Comparison of ENCODE assay signal across 8 cellular contexts in the genomic region with DNA sequence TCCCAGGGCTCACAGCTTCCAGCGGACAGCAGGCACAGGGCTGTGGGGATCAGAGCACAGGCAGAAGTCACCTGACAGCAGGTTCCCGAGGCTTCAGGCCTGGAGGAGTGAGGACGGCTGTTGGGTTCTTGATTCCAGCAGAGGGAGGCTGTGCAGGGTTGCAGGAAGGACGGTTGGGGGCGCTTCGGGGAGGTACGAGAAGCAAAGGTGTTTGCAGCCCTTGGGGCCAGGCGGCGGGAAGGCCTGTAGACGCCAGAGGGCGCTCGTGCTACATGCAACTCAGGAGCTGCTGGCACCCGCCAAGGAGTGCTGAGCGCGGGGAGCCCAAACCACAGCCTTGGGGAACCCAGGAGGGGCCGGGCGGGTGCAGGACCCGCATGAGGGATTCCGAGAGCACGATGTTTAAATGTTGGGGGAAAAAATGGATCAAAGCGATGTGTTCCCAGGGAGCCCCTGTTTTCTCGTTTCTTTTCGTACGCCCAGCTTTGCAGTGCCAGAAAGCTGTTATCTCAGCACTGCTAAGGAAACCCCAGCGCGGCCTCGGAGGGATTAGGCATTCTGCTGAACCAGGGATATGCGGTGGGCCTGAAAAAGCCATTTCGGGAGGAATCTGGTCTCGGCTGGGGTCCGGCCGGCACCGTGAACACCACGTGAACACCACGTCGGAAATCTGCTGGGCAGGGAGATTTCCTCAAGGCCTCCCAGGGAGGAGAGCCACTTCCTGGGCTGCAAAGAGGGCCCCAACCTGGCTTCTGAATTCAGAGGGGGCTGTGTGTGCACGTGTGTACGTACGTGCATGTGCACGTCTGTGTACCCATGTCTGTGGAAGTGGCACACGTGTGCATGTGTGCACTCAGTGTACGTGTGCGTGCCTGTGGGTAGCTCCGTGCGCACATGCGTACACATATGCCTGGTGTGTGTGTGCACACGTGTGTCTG.
A peak's percentile ranks its signal among the peaks of the same experiment; 100 is the strongest.
DNase-seq lines count a peak whose midpoint lies in the region; ATAC-seq and TF ChIP-seq lines count a peak whose summit lies in the region.

No MANE protein-coding gene starts in this region.

- peak overlapping the region; percentile 55; the same call in 1 of the 2 replicates for H3K4me2 ChIP-seq in GM23338

- ATAC-seq in GM23338, result peak; percentile 75

- peak; percentile 95 to 99 for TF ChIP-seq CTCF in GM23338 (conservative IDR thresholded peaks at IDR 0.05; ENCODE audit: low read depth in 2 of 2)

- H3K27ac ChIP-seq in GM23338 (ENCODE audit: low read depth), result peak overlapping the region; percentile 72; the same call in 1 of the 2 replicates

- no peaks in the 10 kb centered on the region for H3K36me3 Mint-ChIP-seq in GM23338 (ENCODE audit: low read depth)

- H4K20me1 ChIP-seq in GM23338 (replicated peaks; ENCODE audit: insufficient read depth), result no peaks in the 10 kb centered on the region

- H3K79me2 ChIP-seq in GM23338 (replicated peaks; ENCODE audit: insufficient read depth), result no peaks in the 10 kb centered on the region

- H3K36me3 ChIP-seq in GM23338 (ENCODE audit: insufficient read depth), result no peaks in the 10 kb centered on the region

- no peak overlapping the region for H3K27ac Mint-ChIP-seq in GM23338

- in situ Hi-C loops in SK-MEL-5 (cut with HindIII; ENCODE audit: low pct_unique_long_range_greater_than_20kb, low sequenced_read_pairs), result no loop called here

- H3K27me3 Mint-ChIP-seq in GM23338 (ENCODE audit: insufficient read depth, low read depth, poor library complexity), result peaks cover 34% of the 10 kb centered on the region

- peak overlapping the region; percentile 89; the same call in 1 of the 2 replicates for H2AFZ ChIP-seq in GM23338

- no peaks in the 10 kb centered on the region; the same call in 2 of the 3 replicates for H3K9me3 Mint-ChIP-seq in GM23338

- DNase-seq in DMS114 treated with DMSO at 0.1 percent for 48 hours (lab: John Stamatoyannopoulos, UW; ENCODE audit: unreplicated experiment) (peak; percentile 37), GM23338 (ENCODE audit: low spot score) (peak; percentile 99), MV-4-11 (lab: John Stamatoyannopoulos, UW) (peak; percentile 79), SK-MEL-5 (ENCODE audit: low read depth, low spot score) (peak; percentile 91), germinal center (ENCODE audit: low spot score) (peak; percentile 88), non-pigmented ciliary epithelial cell (ENCODE audit: low read depth) (peak; percentile 54), stromal cell of bone marrow (ENCODE audit: low read depth) (peak; percentile 45)
- peak; percentile 91 to 93 (median 92) for DNase-seq in activated naive CD4-positive, alpha-beta T cell (lab: John Stamatoyannopoulos, UW)

- H3K4me1 ChIP-seq in GM23338 (ENCODE audit: insufficient read depth), result peaks cover 8% of the 10 kb centered on the region; the same call in 1 of the 2 replicates

- H3K4me1 Mint-ChIP-seq in GM23338, result peaks cover 9% of the 10 kb centered on the region; the same call in 2 of the 3 replicates

- no peak overlapping the region; the same call in 2 of the 3 replicates for H3K4me3 Mint-ChIP-seq in GM23338

- H3F3A ChIP-seq in GM23338 (replicated peaks; ENCODE audit: low read depth), result peaks cover 6% of the 10 kb centered on the region; the same call in 1 of the 2 replicates

- no peak overlapping the region for H3K4me3 ChIP-seq in GM23338

- no peaks in the 10 kb centered on the region for H3K27me3 ChIP-seq in GM23338 (ENCODE audit: insufficient read depth)

- H3K9me2 ChIP-seq in GM23338 (ENCODE audit: insufficient read depth), result no peaks in the 10 kb centered on the region

TF ChIP-seq in GM23338, 12 proteins besides CTCF, POLR2A, EP300 and RAD21 (continues in another document):
- TF ChIP-seq EZH2 (IDR thresholded peaks at IDR 0.05; ENCODE audit: low read depth, unreplicated experiment) (no peak), ZNF331 (CRISPR knock-in tag; IDR thresholded peaks at IDR 0.05; ENCODE audit: low read depth) (no peak), ZNF462 (CRISPR knock-in tag; IDR thresholded peaks at IDR 0.05) (no peak), JUNB (IDR thresholded peaks at IDR 0.05; ENCODE audit: unreplicated experiment) (no peak), POLR2AphosphoS5 (IDR thresholded peaks at IDR 0.05; ENCODE audit: low read depth) (no peak), CREB1 (CRISPR knock-in tag; IDR thresholded peaks at IDR 0.05; ENCODE audit: low read depth) (no peak), ZNF114 (CRISPR knock-in tag; IDR thresholded peaks at IDR 0.05) (no peak), STAT1 (IDR thresholded peaks at IDR 0.05; ENCODE audit: unreplicated experiment) (no peak)
- TF ChIP-seq, protein P1, sequence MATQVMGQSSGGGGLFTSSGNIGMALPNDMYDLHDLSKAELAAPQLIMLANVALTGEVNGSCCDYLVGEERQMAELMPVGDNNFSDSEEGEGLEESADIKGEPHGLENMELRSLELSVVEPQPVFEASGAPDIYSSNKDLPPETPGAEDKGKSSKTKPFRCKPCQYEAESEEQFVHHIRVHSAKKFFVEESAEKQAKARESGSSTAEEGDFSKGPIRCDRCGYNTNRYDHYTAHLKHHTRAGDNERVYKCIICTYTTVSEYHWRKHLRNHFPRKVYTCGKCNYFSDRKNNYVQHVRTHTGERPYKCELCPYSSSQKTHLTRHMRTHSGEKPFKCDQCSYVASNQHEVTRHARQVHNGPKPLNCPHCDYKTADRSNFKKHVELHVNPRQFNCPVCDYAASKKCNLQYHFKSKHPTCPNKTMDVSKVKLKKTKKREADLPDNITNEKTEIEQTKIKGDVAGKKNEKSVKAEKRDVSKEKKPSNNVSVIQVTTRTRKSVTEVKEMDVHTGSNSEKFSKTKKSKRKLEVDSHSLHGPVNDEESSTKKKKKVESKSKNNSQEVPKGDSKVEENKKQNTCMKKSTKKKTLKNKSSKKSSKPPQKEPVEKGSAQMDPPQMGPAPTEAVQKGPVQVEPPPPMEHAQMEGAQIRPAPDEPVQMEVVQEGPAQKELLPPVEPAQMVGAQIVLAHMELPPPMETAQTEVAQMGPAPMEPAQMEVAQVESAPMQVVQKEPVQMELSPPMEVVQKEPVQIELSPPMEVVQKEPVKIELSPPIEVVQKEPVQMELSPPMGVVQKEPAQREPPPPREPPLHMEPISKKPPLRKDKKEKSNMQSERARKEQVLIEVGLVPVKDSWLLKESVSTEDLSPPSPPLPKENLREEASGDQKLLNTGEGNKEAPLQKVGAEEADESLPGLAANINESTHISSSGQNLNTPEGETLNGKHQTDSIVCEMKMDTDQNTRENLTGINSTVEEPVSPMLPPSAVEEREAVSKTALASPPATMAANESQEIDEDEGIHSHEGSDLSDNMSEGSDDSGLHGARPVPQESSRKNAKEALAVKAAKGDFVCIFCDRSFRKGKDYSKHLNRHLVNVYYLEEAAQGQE (IDR thresholded peaks at IDR 0.05; ENCODE audit: unreplicated experiment), result no peak

Comparison
In these comparisons a context has a peak if more than half of its experiments do, and no peak if none do; other contexts are left out.
1. DNase-seq: peak in every context shown above with its lines; median percentile 99 in GM23338; 92 in activated naive CD4-positive, alpha-beta T cell; 91 in SK-MEL-5; 88 in germinal center; 79 in MV-4-11; 54 in non-pigmented ciliary epithelial cell; 45 in stromal cell of bone marrow; 37 in DMS114 treated with DMSO at 0.1 percent for 48 hours.